8 cellular contexts compared by ENCODE assay signal in the genomic region with DNA sequence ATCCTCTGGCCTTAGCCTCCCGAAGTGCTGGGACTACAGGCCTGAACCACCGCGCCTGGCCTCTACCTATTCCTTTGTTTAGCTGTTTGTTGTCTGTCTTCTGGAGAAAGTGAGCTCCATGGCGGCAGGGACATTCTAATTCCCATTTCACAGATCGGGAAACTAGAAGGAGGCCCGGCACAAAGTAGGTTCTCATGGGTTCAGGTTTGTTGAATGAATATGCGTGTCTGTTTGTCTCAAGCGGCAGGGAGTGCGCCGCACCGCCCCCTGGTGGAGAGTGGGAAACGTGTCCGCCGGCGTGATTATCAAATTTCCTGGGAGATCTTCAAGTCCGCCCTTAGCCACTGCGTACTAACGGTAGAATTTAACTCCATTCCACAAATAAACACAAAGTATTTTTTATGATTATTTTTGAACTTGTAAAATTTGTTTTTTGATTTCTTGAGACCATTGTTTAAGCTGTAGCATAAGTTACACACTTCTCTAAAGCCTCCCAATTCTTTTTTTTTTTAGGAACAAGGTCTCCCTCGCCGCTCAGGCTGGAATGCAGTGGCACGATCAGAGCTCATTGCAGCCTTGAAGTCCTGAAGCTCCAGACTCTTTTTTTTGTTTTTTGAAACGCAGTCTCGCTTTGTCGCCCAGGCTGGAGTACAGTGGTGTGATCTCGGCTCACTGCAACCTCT. TPM values are rescaled to one million over a fixed set of nuclear protein-coding genes. Genes with fewer than 3 reads are reported as not detected.
A peak's percentile ranks its signal among the peaks of the same experiment; 100 is the strongest.
DNase-seq lines count a peak whose midpoint lies in the region; ATAC-seq and TF ChIP-seq lines count a peak whose summit lies in the region.

No MANE protein-coding gene starts in this region.

- H3K27ac Mint-ChIP-seq in CD4-positive, alpha-beta T cell = no peak overlapping the region
- peak overlapping the region; percentile 19 for H3K27ac Mint-ChIP-seq in activated naive CD4-positive, alpha-beta T cell treated with anti-CD3 and anti-CD28 coated beads for 36 hours
- H3K27ac Mint-ChIP-seq in glutamatergic neuron (ENCODE audit: unreplicated experiment) = peak overlapping the region; percentile 23

- H3K4me3 ChIP-seq in SK-N-MC = no peak overlapping the region

- H3K4me1 Mint-ChIP-seq in CD4-positive, alpha-beta T cell (ENCODE audit: low read depth) = peaks cover 11% of the 10 kb centered on the region
- H3K4me1 Mint-ChIP-seq in activated naive CD4-positive, alpha-beta T cell treated with anti-CD3 and anti-CD28 coated beads for 36 hours (ENCODE audit: low read depth) = peaks cover 20% of the 10 kb centered on the region
- H3K4me1 Mint-ChIP-seq in glutamatergic neuron (ENCODE audit: low read depth, unreplicated experiment) = peaks cover 10% of the 10 kb centered on the region

- no peak for ATAC-seq in CD4-positive, alpha-beta T cell (ENCODE audit: poor library complexity)
- ATAC-seq in GM21786 (IDR thresholded peaks at IDR 0.05; ENCODE audit: unreplicated experiment) = no peak
- ATAC-seq in HG02884 (IDR thresholded peaks at IDR 0.05; ENCODE audit: unreplicated experiment) = no peak

- H3K9ac ChIP-seq in SK-N-MC (ENCODE audit: insufficient read length) = no peak overlapping the region

- POLR2A ChIA-PET in CD4-positive, alpha-beta T cell (lab: Charles Lee) = interaction anchor here (1.3 to 2.3 kb wide), 5 partner anchors 9 to 89 kb away, joined by 3 to 10 read pairs (median 7); partner anchors contain the start of gene CCDC9

- H3K27ac ChIP-seq in CD4-positive, alpha-beta T cell (ENCODE audit: low read depth, low read length) = no peak overlapping the region
- H3K27ac ChIP-seq in SK-N-MC = peak overlapping the region; percentile 61; the same call in 1 of the 2 replicates

- no peaks in the 10 kb centered on the region for H3K36me3 Mint-ChIP-seq in CD4-positive, alpha-beta T cell (ENCODE audit: low read depth)
- peaks cover 4% of the 10 kb centered on the region for H3K36me3 Mint-ChIP-seq in activated naive CD4-positive, alpha-beta T cell treated with anti-CD3 and anti-CD28 coated beads for 36 hours (ENCODE audit: low read depth)
- peaks cover 4% of the 10 kb centered on the region for H3K36me3 Mint-ChIP-seq in glutamatergic neuron (ENCODE audit: unreplicated experiment)

- peak; percentile 61 to 85 (median 74) for DNase-seq in CD4-positive, alpha-beta T cell
- DNase-seq in HT-29 (ENCODE audit: low spot score) (peak; percentile 87), SK-N-MC (ENCODE audit: low read depth, low spot score) (no peak), glutamatergic neuron (peak; percentile 85), posterior vena cava (ENCODE audit: low spot score) (peak; percentile 95)
- DNase-seq in activated naive CD4-positive, alpha-beta T cell treated with anti-CD3 and anti-CD28 coated beads for 36 hours = peak; percentile 90

- no peaks in the 10 kb centered on the region for H3K27me3 Mint-ChIP-seq in CD4-positive, alpha-beta T cell
- H3K27me3 Mint-ChIP-seq in activated naive CD4-positive, alpha-beta T cell treated with anti-CD3 and anti-CD28 coated beads for 36 hours (ENCODE audit: low read depth) = no peaks in the 10 kb centered on the region
- H3K27me3 Mint-ChIP-seq in glutamatergic neuron (ENCODE audit: unreplicated experiment) = peaks cover 16% of the 10 kb centered on the region

- TF ChIP-seq CTCF in CD4-positive, alpha-beta T cell (IDR thresholded peaks at IDR 0.05) = peak; percentile 92
- peak; percentile 97 for TF ChIP-seq CTCF in glutamatergic neuron (IDR thresholded peaks at IDR 0.05; ENCODE audit: partially characterized antibody, unreplicated experiment)

- H3K9me3 Mint-ChIP-seq in CD4-positive, alpha-beta T cell = no peaks in the 10 kb centered on the region
- H3K9me3 Mint-ChIP-seq in activated naive CD4-positive, alpha-beta T cell treated with anti-CD3 and anti-CD28 coated beads for 36 hours = no peaks in the 10 kb centered on the region
- peaks cover 14% of the 10 kb centered on the region for H3K9me3 Mint-ChIP-seq in glutamatergic neuron (ENCODE audit: unreplicated experiment)

- H3K4me3 Mint-ChIP-seq in CD4-positive, alpha-beta T cell = no peak overlapping the region
- peak overlapping the region; percentile 32 for H3K4me3 Mint-ChIP-seq in activated naive CD4-positive, alpha-beta T cell treated with anti-CD3 and anti-CD28 coated beads for 36 hours
- peak overlapping the region; percentile 43 for H3K4me3 Mint-ChIP-seq in glutamatergic neuron (ENCODE audit: unreplicated experiment)

- CTCF ChIA-PET in CD4-positive, alpha-beta T cell (lab: Charles Lee) = interaction anchor here (0.6 to 6.6 kb wide), 18 partner anchors 8 to 234 kb away, joined by 3 to 204 read pairs (median 5); partner anchors contain the start of gene SAE1
- CTCF ChIA-PET in activated naive CD4-positive, alpha-beta T cell treated with anti-CD3 and anti-CD28 coated beads for 36 hours (lab: Charles Lee) = interaction anchor here (0.8 to 6.2 kb wide), 22 partner anchors 9 to 234 kb away, joined by 3 to 189 read pairs (median 5); partner anchors contain the start of gene CCDC9

- no peaks in the 10 kb centered on the region for H3K9me3 ChIP-seq in CD4-positive, alpha-beta T cell (ENCODE audit: control insufficient read depth, low read length)
- H3K9me3 ChIP-seq in SK-N-MC (ENCODE audit: low read depth, low read length) = no peaks in the 10 kb centered on the region

- H3K36me3 ChIP-seq in SK-N-MC (ENCODE audit: insufficient read depth, low read length) = no peaks in the 10 kb centered on the region

- no peaks in the 10 kb centered on the region for H3K27me3 ChIP-seq in CD4-positive, alpha-beta T cell (ENCODE audit: control insufficient read depth, insufficient read depth, low read length)

- intact Hi-C loops in CD4-positive, alpha-beta T cell (cut with DNase I, micrococcal nuclease) = loop anchor here (1.0 to 5.0 kb wide), 2 partner anchors 98 to 115 kb away; partner anchors contain the start of gene SAE1 (in 1 of the 2)
- intact Hi-C loops in activated naive CD4-positive, alpha-beta T cell treated with anti-CD3 and anti-CD28 coated beads for 36 hours (cut with micrococcal nuclease) = loop anchor here (1.0 kb wide), 1 partner anchor 234 kb away; no protein-coding TSS in a partner anchor
- intact Hi-C loops in posterior vena cava (cut with DNase I) = loop anchor here (5.0 to 10.0 kb wide), 2 partner anchors 95 to 103 kb away; no protein-coding TSS in a partner anchor

RNA-seq across cellular contexts. Expression of gene CCDC9, which starts 8.9 kb away (rescaled TPM):
- total RNA-seq in CD4-positive, alpha-beta T cell = 10 to 100 TPM; 68.5 to 74.3 TPM
- 19.8 and 34.8 TPM in 2 replicates for total RNA-seq in HT-29 (2014; rRNA removed; shearing (Covaris generic))
- 10 to 100 TPM; 43.6 to 47.7 TPM for total RNA-seq in activated naive CD4-positive, alpha-beta T cell treated with anti-CD3 and anti-CD28 coated beads for 36 hours
- 16.8 TPM for total RNA-seq in glutamatergic neuron (ENCODE audit: unreplicated experiment)
- 10 to 100 TPM; 31.6 to 33.5 TPM for total RNA-seq in posterior vena cava

RNA-seq across cellular contexts. Expression of gene BBC3, which starts 16.4 kb away (rescaled TPM):
- 10 to 100 TPM; 39.8 to 42.1 TPM for total RNA-seq in CD4-positive, alpha-beta T cell
- 51.0 and 56.4 TPM in 2 replicates for total RNA-seq in HT-29 (2014; rRNA removed; shearing (Covaris generic))
- 10 to 100 TPM; 55.9 to 59.5 TPM for total RNA-seq in activated naive CD4-positive, alpha-beta T cell treated with anti-CD3 and anti-CD28 coated beads for 36 hours
- 37.0 TPM for total RNA-seq in glutamatergic neuron (ENCODE audit: unreplicated experiment)
- 1 to 10 TPM; 3.7 to 4.2 TPM for total RNA-seq in posterior vena cava

RNA-seq across cellular contexts. Expression of gene INAFM1, which starts 27.2 kb away (rescaled TPM):
- total RNA-seq in CD4-positive, alpha-beta T cell = 10 to 100 TPM; 16.9 to 19.3 TPM
- total RNA-seq in HT-29 (2014; rRNA removed; shearing (Covaris generic)) = 20.2 and 22.0 TPM in 2 replicates
- 10 to 100 TPM; 18.7 to 19.9 TPM for total RNA-seq in activated naive CD4-positive, alpha-beta T cell treated with anti-CD3 and anti-CD28 coated beads for 36 hours
- 65.0 TPM for total RNA-seq in glutamatergic neuron (ENCODE audit: unreplicated experiment)
- 10 to 100 TPM; 28.2 to 38.6 TPM for total RNA-seq in posterior vena cava
